Comparison of ENCODE assay signal across 8 cellular contexts in genomic region chr7:83976302-83976701, GRCh38.
A peak's percentile ranks its signal among the peaks of the same experiment; 100 is the strongest.
DNase-seq lines count a peak whose midpoint lies in the region; ATAC-seq and TF ChIP-seq lines count a peak whose summit lies in the region.

No MANE protein-coding gene starts in this region.

- H3K4me2 ChIP-seq in fibroblast of lung (ENCODE audit: extremely low read depth, insufficient read depth, low read length) = no peak overlapping the region

- H3K9ac ChIP-seq in fibroblast of lung (ENCODE audit: insufficient read depth, low read length) = no peak overlapping the region

- no peaks in the 10 kb centered on the region for H3K9me3 ChIP-seq in fibroblast of lung (ENCODE audit: control insufficient read depth, insufficient read depth, low read depth, low read length)

- H3K4me3 Mint-ChIP-seq in activated T-helper 1 cell treated with anti-CD3 and anti-CD28 coated beads, Interleukin-12 subunit alpha, Interleukin-12 subunit beta, Interleukin-2, Interleukin-4 antibody, amounts not matched to agents 30 ng/mL and 10 ng/mL and 1 ng/mL, durations not matched to agents 14 hours and 24 hours and 36 hours = no peak overlapping the region

- no peaks in the 10 kb centered on the region for H3K36me3 ChIP-seq in fibroblast of lung (ENCODE audit: control insufficient read depth, insufficient read depth, low read length)

- DNase-seq in NOMO-1 (lab: John Stamatoyannopoulos, UW; ENCODE audit: unreplicated experiment in 2 of 2) (peak; percentile 15 to 73), NOMO-1 treated with dmso at 0.1 percent for 144 hours (lab: John Stamatoyannopoulos, UW; ENCODE audit: unreplicated experiment) (no peak), HS-5 (ENCODE audit: low read depth) (peak; percentile 14), RPMI7951 (ENCODE audit: low read depth) (peak; percentile 28), fibroblast of lung (ENCODE audit: low read depth in 2 of 2) (peak; percentile 10 to 67), renal cortical epithelial cell (ENCODE audit: low read depth) (peak; percentile 26)
- DNase-seq in activated T-helper 1 cell treated with anti-CD3 and anti-CD28 coated beads, Interleukin-12 subunit alpha, Interleukin-12 subunit beta, Interleukin-2, Interleukin-4 antibody, amounts not matched to agents 30 ng/mL and 10 ng/mL and 1 ng/mL, durations not matched to agents 14 hours and 24 hours and 36 hours (ENCODE audit: low spot score) = no peak

- TF ChIP-seq CTCF in fibroblast of lung (conservative IDR thresholded peaks at IDR 0.05 in 1 of 2, IDR thresholded peaks at IDR 0.05 in 1 of 2; ENCODE audit: low read depth in 1 of 2, low read length in 2 of 2) = peak; percentile 14 to 48

- no peaks in the 10 kb centered on the region for H3K27me3 ChIP-seq in fibroblast of lung (ENCODE audit: control insufficient read depth, insufficient read depth, low read length)

- no peaks in the 10 kb centered on the region for H4K20me1 ChIP-seq in fibroblast of lung (ENCODE audit: control insufficient read depth, extremely low read depth, insufficient read depth, low read length)

- H3K27ac ChIP-seq in fibroblast of lung (ENCODE audit: insufficient read depth, low read length) = no peak overlapping the region

- no peak overlapping the region for H3K4me3 ChIP-seq in fibroblast of lung (replicated peaks in 1 of 4; ENCODE audit: control extremely low read depth in 1 of 4, insufficient read depth in 1 of 4, low read depth in 3 of 4, low read length in 4 of 4)

- peak; percentile 83 for ATAC-seq in GM21528 (IDR thresholded peaks at IDR 0.05; ENCODE audit: low FRiP score, unreplicated experiment)

- intact Hi-C loops in activated T-helper 1 cell treated with anti-CD3 and anti-CD28 coated beads, Interleukin-12 subunit alpha, Interleukin-12 subunit beta, Interleukin-2, Interleukin-4 antibody, amounts not matched to agents 30 ng/mL and 10 ng/mL and 1 ng/mL, durations not matched to agents 14 hours and 24 hours and 36 hours (cut with micrococcal nuclease) = loop anchor here (1.0 to 5.0 kb wide), 4 partner anchors 211 to 1576 kb away; no protein-coding TSS in a partner anchor

- H3K27me3 Mint-ChIP-seq in activated T-helper 1 cell treated with anti-CD3 and anti-CD28 coated beads, Interleukin-12 subunit alpha, Interleukin-12 subunit beta, Interleukin-2, Interleukin-4 antibody, amounts not matched to agents 30 ng/mL and 10 ng/mL and 1 ng/mL, durations not matched to agents 14 hours and 24 hours and 36 hours (ENCODE audit: insufficient read depth) = peaks cover 2% of the 10 kb centered on the region

- no peaks in the 10 kb centered on the region for H3K36me3 Mint-ChIP-seq in activated T-helper 1 cell treated with anti-CD3 and anti-CD28 coated beads, Interleukin-12 subunit alpha, Interleukin-12 subunit beta, Interleukin-2, Interleukin-4 antibody, amounts not matched to agents 30 ng/mL and 10 ng/mL and 1 ng/mL, durations not matched to agents 14 hours and 24 hours and 36 hours (ENCODE audit: low read depth)

- no peaks in the 10 kb centered on the region for H3K79me2 ChIP-seq in fibroblast of lung (ENCODE audit: control insufficient read depth, insufficient read depth, low read length)

- no peak overlapping the region for H2AFZ ChIP-seq in fibroblast of lung (ENCODE audit: low read length)

- no peaks in the 10 kb centered on the region for H3K4me1 ChIP-seq in fibroblast of lung (ENCODE audit: control insufficient read depth, extremely low read depth, insufficient read depth, low read length)

- no peak overlapping the region for H3K27ac Mint-ChIP-seq in activated T-helper 1 cell treated with anti-CD3 and anti-CD28 coated beads, Interleukin-12 subunit alpha, Interleukin-12 subunit beta, Interleukin-2, Interleukin-4 antibody, amounts not matched to agents 30 ng/mL and 10 ng/mL and 1 ng/mL, durations not matched to agents 14 hours and 24 hours and 36 hours

- H3K9me3 Mint-ChIP-seq in activated T-helper 1 cell treated with anti-CD3 and anti-CD28 coated beads, Interleukin-12 subunit alpha, Interleukin-12 subunit beta, Interleukin-2, Interleukin-4 antibody, amounts not matched to agents 30 ng/mL and 10 ng/mL and 1 ng/mL, durations not matched to agents 14 hours and 24 hours and 36 hours = no peaks in the 10 kb centered on the region

- H3K4me1 Mint-ChIP-seq in activated T-helper 1 cell treated with anti-CD3 and anti-CD28 coated beads, Interleukin-12 subunit alpha, Interleukin-12 subunit beta, Interleukin-2, Interleukin-4 antibody, amounts not matched to agents 30 ng/mL and 10 ng/mL and 1 ng/mL, durations not matched to agents 14 hours and 24 hours and 36 hours (ENCODE audit: low read depth) = no peaks in the 10 kb centered on the region

Comparison
In these comparisons a context has a peak if more than half of its experiments do, and no peak if none do; other contexts are left out.
1. DNase-seq: peak in NOMO-1 (2 of 2), HS-5 (single experiment), RPMI7951 (single experiment), fibroblast of lung (2 of 2) and renal cortical epithelial cell (single experiment); none in NOMO-1 treated with dmso at 0.1 percent for 144 hours (single experiment) and activated T-helper 1 cell treated with anti-CD3 and anti-CD28 coated beads, Interleukin-12 subunit alpha, Interleukin-12 subunit beta, Interleukin-2, Interleukin-4 antibody, amounts not matched to agents 30 ng/mL and 10 ng/mL and 1 ng/mL, durations not matched to agents 14 hours and 24 hours and 36 hours (single experiment).